Comparison of ENCODE assay signal across 8 cellular contexts in the genomic region with DNA sequence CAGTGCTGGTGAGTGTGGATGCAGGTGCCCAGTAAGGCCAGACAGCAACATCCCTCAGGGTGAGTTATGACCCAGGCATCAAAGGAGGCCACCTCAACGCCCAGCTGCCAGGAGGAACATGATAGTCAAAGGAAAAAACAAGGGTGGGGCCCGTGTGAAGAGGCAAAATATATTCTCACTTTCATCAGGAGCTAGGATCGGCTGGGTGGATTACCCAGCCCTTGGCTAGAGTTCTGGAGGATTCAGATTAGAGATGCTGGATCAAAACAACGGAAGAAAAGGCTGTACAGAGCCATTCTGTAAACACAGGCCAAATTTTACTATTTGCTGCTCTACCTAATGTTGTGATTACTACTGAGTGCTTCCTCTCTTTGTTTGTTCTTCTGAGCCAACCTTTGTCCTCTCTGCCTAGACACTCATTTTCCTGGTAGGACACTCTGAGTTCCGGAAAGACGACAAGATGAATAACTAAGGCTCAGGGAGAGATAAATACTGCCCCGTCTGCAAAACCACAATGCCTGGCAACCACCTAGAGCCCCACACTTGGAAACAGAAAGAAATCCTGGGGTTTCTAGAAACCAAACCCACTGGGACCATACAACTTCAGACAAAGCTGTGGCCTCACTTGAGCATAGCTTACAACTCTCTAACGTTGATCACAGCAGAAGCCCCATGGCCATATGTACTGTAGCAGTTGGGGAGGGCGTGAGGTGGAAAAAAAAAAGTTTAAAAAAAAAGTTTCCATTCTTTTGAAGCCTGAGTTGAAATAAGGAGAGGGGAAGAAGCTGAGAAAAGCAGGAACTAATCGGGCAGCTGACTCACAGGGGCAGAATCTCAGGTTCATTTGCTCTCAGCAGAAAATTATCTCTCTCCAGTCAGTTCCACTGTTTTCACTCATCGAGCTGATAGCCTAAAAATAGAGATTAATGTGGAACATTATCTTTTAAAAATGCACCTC.
DNase-seq lines count a peak whose midpoint lies in the region; ATAC-seq and TF ChIP-seq lines count a peak whose summit lies in the region.

No MANE protein-coding gene starts in this region.

- peak overlapping the region; percentile 71 for H3K27ac ChIP-seq in epithelial cell of prostate

- no peak for TF ChIP-seq CTCF in GM20000 (IDR thresholded peaks at IDR 0.05; ENCODE audit: extremely low read depth, missing control alignments)

- ATAC-seq in HG03135 (IDR thresholded peaks at IDR 0.05; ENCODE audit: unreplicated experiment) (peak; percentile 37), HG02973 (IDR thresholded peaks at IDR 0.05; ENCODE audit: unreplicated experiment) (no peak)

- DNase-seq in NCI-H1092 treated with DMSO at 0.1 percent for 48 hours (lab: John Stamatoyannopoulos, UW), result peak; percentile 17
- DNase-seq in NCI-H1092 (lab: John Stamatoyannopoulos, UW), result no peak
- DNase-seq in SIG-M5 treated with dmso at 0.1 percent for 504 hours (lab: John Stamatoyannopoulos, UW; ENCODE audit: unreplicated experiment), result peak; percentile 86
- no peak for DNase-seq in epithelial cell of prostate (ENCODE audit: low read depth, low spot score)
- peak; percentile 46 for DNase-seq in pons (ENCODE audit: low spot score)
- no peak for DNase-seq in GM20000 (ENCODE audit: low spot score)

Comparison
In these comparisons a context has a peak if more than half of its experiments do, and no peak if none do; other contexts are left out.
1. DNase-seq: peak in NCI-H1092 treated with DMSO at 0.1 percent for 48 hours (single experiment), SIG-M5 treated with dmso at 0.1 percent for 504 hours (single experiment) and pons (single experiment); none in NCI-H1092 (single experiment), epithelial cell of prostate (single experiment) and GM20000 (single experiment).